2 cellular contexts compared by ENCODE assay signal in the genomic region with DNA sequence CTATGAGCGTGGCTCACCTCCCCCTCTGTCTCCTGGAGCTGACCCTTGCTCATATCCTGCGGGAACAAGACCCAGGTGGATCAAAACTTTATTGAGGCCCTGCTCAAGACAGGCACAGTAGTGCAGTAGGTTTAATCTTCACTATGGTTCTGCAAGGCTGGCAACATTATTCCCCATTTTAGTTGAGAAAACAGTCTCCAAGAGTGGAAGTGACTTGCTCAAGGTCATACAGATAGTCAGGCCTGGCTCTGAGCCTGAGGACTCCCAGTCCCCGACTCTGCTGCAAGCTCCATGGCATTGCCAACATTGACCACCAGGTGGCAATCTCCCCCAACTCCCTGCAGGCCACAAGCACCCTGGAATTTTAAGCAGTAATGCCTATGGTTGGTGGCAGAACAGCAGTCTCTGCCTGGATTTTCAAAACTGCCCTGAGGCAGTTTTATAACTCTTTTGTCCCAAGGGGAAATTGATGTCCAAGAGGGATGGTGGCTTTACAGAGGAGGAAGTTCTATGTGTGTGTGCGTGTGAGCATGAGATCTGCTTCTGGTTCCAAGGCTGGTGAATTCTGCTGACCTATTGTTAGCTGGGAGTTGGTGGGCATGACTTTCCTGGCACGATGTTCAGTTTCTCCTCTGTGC.
TF ChIP-seq lines count a peak whose summit lies in the region.

No MANE protein-coding gene starts in this region.

TF ChIP-seq in A549, 52 proteins besides CTCF, POLR2A, EP300 and RAD21 (continued from another document):
- TF ChIP-seq, protein P1, sequence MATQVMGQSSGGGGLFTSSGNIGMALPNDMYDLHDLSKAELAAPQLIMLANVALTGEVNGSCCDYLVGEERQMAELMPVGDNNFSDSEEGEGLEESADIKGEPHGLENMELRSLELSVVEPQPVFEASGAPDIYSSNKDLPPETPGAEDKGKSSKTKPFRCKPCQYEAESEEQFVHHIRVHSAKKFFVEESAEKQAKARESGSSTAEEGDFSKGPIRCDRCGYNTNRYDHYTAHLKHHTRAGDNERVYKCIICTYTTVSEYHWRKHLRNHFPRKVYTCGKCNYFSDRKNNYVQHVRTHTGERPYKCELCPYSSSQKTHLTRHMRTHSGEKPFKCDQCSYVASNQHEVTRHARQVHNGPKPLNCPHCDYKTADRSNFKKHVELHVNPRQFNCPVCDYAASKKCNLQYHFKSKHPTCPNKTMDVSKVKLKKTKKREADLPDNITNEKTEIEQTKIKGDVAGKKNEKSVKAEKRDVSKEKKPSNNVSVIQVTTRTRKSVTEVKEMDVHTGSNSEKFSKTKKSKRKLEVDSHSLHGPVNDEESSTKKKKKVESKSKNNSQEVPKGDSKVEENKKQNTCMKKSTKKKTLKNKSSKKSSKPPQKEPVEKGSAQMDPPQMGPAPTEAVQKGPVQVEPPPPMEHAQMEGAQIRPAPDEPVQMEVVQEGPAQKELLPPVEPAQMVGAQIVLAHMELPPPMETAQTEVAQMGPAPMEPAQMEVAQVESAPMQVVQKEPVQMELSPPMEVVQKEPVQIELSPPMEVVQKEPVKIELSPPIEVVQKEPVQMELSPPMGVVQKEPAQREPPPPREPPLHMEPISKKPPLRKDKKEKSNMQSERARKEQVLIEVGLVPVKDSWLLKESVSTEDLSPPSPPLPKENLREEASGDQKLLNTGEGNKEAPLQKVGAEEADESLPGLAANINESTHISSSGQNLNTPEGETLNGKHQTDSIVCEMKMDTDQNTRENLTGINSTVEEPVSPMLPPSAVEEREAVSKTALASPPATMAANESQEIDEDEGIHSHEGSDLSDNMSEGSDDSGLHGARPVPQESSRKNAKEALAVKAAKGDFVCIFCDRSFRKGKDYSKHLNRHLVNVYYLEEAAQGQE (IDR thresholded peaks at IDR 0.05): peak; percentile 77
- TF ChIP-seq EHMT2 (IDR thresholded peaks at IDR 0.05; ENCODE audit: low read depth): no peak
- no peak for TF ChIP-seq E2F6 (IDR thresholded peaks at IDR 0.05; ENCODE audit: borderline replicate concordance, low read depth)
- no peak for TF ChIP-seq HDAC2 (IDR thresholded peaks at IDR 0.05)
- no peak for TF ChIP-seq EHF (CRISPR knock-in tag; IDR thresholded peaks at IDR 0.05)
- no peak for TF ChIP-seq KDM1A (IDR thresholded peaks at IDR 0.05; ENCODE audit: low read depth)
- TF ChIP-seq SMC3 (IDR thresholded peaks at IDR 0.05): peak; percentile 93

TF ChIP-seq in H1, 55 proteins besides CTCF, POLR2A, EP300 and RAD21 (continued from another document):
- TF ChIP-seq ATF2 (IDR thresholded peaks at IDR 0.05; ENCODE audit: low read length) (no peak), KDM1A (IDR thresholded peaks at IDR 0.05; ENCODE audit: borderline replicate concordance, low read length) (peak; percentile 90), KDM4A (IDR thresholded peaks at IDR 0.05; ENCODE audit: low read depth, low read length, severe bottlenecking) (no peak), BCL11A (IDR thresholded peaks at IDR 0.05; ENCODE audit: low read depth in 2 of 2, low read length in 2 of 2) (no peak), HDAC6 (IDR thresholded peaks at IDR 0.05; ENCODE audit: low read depth, low read length) (no peak), TEAD4 (IDR thresholded peaks at IDR 0.05; ENCODE audit: low read depth, low read length) (peak; percentile 90), SIRT6 (IDR thresholded peaks at IDR 0.05; ENCODE audit: low read length) (no peak), JUN (IDR thresholded peaks at IDR 0.05; ENCODE audit: low read depth, low read length) (no peak), ZNF274 (IDR thresholded peaks at IDR 0.05; ENCODE audit: borderline replicate concordance, extremely low read depth, low read length) (no peak), MAX (IDR thresholded peaks at IDR 0.05) (0 out of 2 replicates have a peak, but pooled peaks have one; percentile 8), SP4 (IDR thresholded peaks at IDR 0.05; ENCODE audit: low read length) (0 out of 2 replicates have a peak, but pooled peaks have one; percentile 28), SIX5 (IDR thresholded peaks at IDR 0.05; ENCODE audit: low read depth, low read length) (no peak), POU5F1 (IDR thresholded peaks at IDR 0.05; ENCODE audit: low read depth, low read length) (no peak), RXRA (IDR thresholded peaks at IDR 0.05; ENCODE audit: insufficient read depth, low read depth, low read length) (no peak), PHF8 (conservative IDR thresholded peaks at IDR 0.05; ENCODE audit: low read depth, low read length) (no peak), NANOG (IDR thresholded peaks at IDR 0.05; ENCODE audit: insufficient read depth, low read depth, low read length, poor library complexity, severe bottlenecking) (no peak), CHD7 (IDR thresholded peaks at IDR 0.05; ENCODE audit: insufficient replicate concordance, low read length) (no peak), CHD2 (IDR thresholded peaks at IDR 0.05; ENCODE audit: low read length) (no peak), SIN3A (conservative IDR thresholded peaks at IDR 0.05 in 1 of 2, IDR thresholded peaks at IDR 0.05 in 1 of 2; ENCODE audit: low read depth in 1 of 2, low read length in 2 of 2) (no peak)
